1 cellular context compared by ENCODE assay signal in the genomic region with DNA sequence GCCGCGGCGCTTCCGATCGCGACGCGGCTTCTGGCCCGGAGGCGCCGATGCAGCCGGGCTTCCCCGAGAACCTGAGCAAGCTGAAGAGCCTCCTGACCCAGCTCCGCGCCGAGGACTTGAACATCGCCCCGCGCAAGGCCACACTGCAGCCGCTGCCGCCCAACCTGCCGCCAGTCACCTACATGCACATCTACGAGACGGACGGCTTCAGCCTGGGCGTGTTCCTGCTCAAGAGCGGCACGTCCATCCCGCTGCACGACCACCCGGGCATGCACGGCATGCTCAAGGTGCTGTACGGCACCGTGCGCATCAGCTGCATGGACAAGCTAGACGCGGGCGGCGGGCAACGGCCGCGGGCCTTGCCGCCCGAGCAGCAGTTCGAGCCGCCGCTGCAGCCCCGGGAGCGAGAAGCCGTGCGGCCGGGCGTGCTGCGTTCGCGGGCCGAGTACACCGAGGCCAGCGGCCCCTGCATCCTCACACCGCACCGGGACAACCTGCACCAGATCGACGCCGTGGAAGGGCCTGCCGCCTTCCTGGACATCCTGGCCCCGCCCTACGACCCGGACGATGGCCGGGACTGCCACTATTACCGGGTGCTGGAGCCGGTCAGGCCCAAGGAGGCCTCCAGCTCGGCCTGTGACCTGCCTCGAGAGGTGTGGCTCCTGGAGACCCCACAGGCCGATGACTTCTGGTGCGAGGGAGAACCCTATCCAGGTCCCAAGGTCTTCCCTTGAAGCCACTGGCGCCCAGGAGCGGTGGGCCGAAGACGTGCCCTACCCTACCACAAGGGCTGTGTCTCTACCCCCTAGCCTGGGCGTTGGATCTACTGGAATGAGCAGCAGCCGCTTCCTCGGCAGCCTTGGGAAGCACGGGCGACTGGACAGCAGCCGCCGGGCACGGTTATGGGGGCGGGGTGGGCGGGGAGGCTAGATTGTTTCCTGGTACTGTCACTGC.
TF ChIP-seq lines count a peak whose summit lies in the region.

No MANE protein-coding gene starts in this region.

TF ChIP-seq in HEK293, 187 proteins besides CTCF, POLR2A, EP300 and RAD21 (continued from another document and continues in another):
- TF ChIP-seq ZNF518A (tag by site-specific recombination; conservative IDR thresholded peaks at IDR 0.05; ENCODE audit: low read depth) (no peak), REST (tag by site-specific recombination; IDR thresholded peaks at IDR 0.05) (peak; percentile 84), FEZF1 (tag by site-specific recombination; IDR thresholded peaks at IDR 0.05) (no peak), ZSCAN16 (tag by site-specific recombination; IDR thresholded peaks at IDR 0.05) (no peak), ZNF548 (tag by site-specific recombination; IDR thresholded peaks at IDR 0.05) (no peak), ZNF423 (tag by site-specific recombination; IDR thresholded peaks at IDR 0.05) (no peak), ZBTB8A (tag by site-specific recombination; IDR thresholded peaks at IDR 0.05) (no peak), ZNF140 (tag by site-specific recombination; IDR thresholded peaks at IDR 0.05) (no peak), ZNF677 (tag by site-specific recombination; IDR thresholded peaks at IDR 0.05) (no peak), ZNF645 (tag by site-specific recombination; IDR thresholded peaks at IDR 0.05) (no peak), ZSCAN5A (tag by site-specific recombination; IDR thresholded peaks at IDR 0.05) (no peak), ZNF777 (tag by site-specific recombination; IDR thresholded peaks at IDR 0.05; ENCODE audit: borderline replicate concordance) (no peak; the same call in 1 of the 2 replicates), ZNF514 (tag by site-specific recombination; IDR thresholded peaks at IDR 0.05) (no peak), ZBTB10 (tag by site-specific recombination; IDR thresholded peaks at IDR 0.05) (no peak), KLF9 (tag by site-specific recombination; IDR thresholded peaks at IDR 0.05; ENCODE audit: low read depth) (0 out of 2 replicates have a peak, but pooled peaks have one; percentile 11), SALL2 (tag by site-specific recombination; IDR thresholded peaks at IDR 0.05; ENCODE audit: borderline replicate concordance) (no peak), ZNF560 (tag by site-specific recombination; IDR thresholded peaks at IDR 0.05; ENCODE audit: borderline replicate concordance) (no peak), ZEB2 (tag by site-specific recombination; IDR thresholded peaks at IDR 0.05) (no peak), ZNF596 (tag by site-specific recombination; IDR thresholded peaks at IDR 0.05) (no peak), ZNF138 (tag by site-specific recombination; IDR thresholded peaks at IDR 0.05; ENCODE audit: borderline replicate concordance) (no peak), HOXA7 (CRISPR knock-in tag; IDR thresholded peaks at IDR 0.05; ENCODE audit: borderline replicate concordance) (no peak), PRDM4 (tag by site-specific recombination; IDR thresholded peaks at IDR 0.05) (no peak), ZNF610 (tag by site-specific recombination; IDR thresholded peaks at IDR 0.05; ENCODE audit: borderline replicate concordance) (no peak), ZNF2 (tag by site-specific recombination; IDR thresholded peaks at IDR 0.05) (peak; percentile 29; the same call in 1 of the 2 replicates)
- TF ChIP-seq, protein P1, sequence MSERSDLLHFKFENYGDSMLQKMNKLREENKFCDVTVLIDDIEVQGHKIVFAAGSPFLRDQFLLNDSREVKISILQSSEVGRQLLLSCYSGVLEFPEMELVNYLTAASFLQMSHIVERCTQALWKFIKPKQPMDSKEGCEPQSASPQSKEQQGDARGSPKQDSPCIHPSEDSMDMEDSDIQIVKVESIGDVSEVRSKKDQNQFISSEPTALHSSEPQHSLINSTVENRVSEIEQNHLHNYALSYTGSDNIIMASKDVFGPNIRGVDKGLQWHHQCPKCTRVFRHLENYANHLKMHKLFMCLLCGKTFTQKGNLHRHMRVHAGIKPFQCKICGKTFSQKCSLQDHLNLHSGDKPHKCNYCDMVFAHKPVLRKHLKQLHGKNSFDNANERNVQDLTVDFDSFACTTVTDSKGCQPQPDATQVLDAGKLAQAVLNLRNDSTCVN (tag by site-specific recombination; optimal IDR thresholded peaks at IDR 0.05): peak; percentile 88
- TF ChIP-seq, protein P2, sequence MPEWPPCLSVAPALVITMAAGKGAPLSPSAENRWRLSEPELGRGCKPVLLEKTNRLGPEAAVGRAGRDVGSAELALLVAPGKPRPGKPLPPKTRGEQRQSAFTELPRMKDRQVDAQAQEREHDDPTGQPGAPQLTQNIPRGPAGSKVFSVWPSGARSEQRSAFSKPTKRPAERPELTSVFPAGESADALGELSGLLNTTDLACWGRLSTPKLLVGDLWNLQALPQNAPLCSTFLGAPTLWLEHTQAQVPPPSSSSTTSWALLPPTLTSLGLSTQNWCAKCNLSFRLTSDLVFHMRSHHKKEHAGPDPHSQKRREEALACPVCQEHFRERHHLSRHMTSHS (tag by site-specific recombination; IDR thresholded peaks at IDR 0.05): no peak
- TF ChIP-seq, protein P3, sequence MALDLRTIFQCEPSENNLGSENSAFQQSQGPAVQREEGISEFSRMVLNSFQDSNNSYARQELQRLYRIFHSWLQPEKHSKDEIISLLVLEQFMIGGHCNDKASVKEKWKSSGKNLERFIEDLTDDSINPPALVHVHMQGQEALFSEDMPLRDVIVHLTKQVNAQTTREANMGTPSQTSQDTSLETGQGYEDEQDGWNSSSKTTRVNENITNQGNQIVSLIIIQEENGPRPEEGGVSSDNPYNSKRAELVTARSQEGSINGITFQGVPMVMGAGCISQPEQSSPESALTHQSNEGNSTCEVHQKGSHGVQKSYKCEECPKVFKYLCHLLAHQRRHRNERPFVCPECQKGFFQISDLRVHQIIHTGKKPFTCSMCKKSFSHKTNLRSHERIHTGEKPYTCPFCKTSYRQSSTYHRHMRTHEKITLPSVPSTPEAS (tag by site-specific recombination; IDR thresholded peaks at IDR 0.05): no peak
